ENCODE assay signal across 1 cellular context in the genomic region with DNA sequence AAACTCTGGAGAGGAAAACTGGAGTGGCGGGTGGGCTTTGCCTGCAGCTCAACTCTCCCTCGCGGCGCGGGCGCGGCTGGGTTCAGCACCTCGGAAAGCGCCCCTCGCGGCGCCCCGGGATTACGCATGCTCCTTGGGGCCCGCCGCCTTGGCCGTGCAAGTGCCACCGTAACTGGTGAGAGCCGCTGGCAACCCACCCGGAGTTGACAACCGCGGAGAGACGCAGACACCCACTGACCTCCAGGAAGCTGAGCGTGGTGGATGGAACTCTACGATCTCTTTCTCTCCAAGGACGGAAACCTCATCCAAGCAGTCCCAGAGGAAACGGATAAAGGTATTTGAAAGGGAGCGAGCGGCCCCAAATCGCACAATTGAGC.
TF ChIP-seq lines count a peak whose summit lies in the region.

No MANE protein-coding gene starts in this region.

TF ChIP-seq in GM12878, 131 proteins besides CTCF, POLR2A, EP300 and RAD21:
- TF ChIP-seq ETV6 (conservative IDR thresholded peaks at IDR 0.05 in 1 of 2, IDR thresholded peaks at IDR 0.05 in 1 of 2; ENCODE audit: borderline replicate concordance in 1 of 2, low read depth in 1 of 2) (no peak), REST (IDR thresholded peaks at IDR 0.05; ENCODE audit: low read depth, low read length) (peak; percentile 97)
